Comparison of ENCODE assay signal across 34 cellular contexts in genomic region chr11:104175769-104176168, GRCh38.
"Had no signal": no experiment of that assay in that cellular context is flagged by ENCODE, and none has a peak within 500 bp of the region (broad histone marks: within the 10 kb centered on the region; RNA-seq: fewer than 3 reads in every experiment).

No MANE protein-coding gene starts in this region.

- DNase-seq: Karpas-422, Kasumi-1, MG63, MM.1S, MV-4-11, NCI-H1048, NCI-H1092, NCI-H1092 treated with DMSO at 0.1 percent for 48 hours, NCI-H1105, NCI-H1105 treated with DMSO at 0.1 percent for 48 hours, NCI-H1417 treated with DMSO at 0.1 percent for 48 hours, NCI-H1436, NCI-H1436 treated with DMSO at 0.1 percent for 48 hours, NCI-H146, NCI-H1694, NCI-H1694 treated with DMSO at 0.1 percent for 48 hours, NCI-H187, NCI-H187 treated with DMSO at 0.1 percent for 48 hours, NCI-H1930, NCI-H2029, NCI-H2029 treated with DMSO at 0.1 percent for 48 hours, NCI-H2081, NCI-H2081 treated with DMSO at 0.1 percent for 48 hours, NCI-H2107, NCI-H2171, NCI-H2171 treated with DMSO at 0.1 percent for 48 hours, NCI-H2227 treated with DMSO at 0.1 percent for 48 hours, NCI-H226, NCI-H345, NCI-H446, NCI-H446 treated with DMSO at 0.1 percent for 48 hours, NCI-H510A, NCI-H510A treated with DMSO at 0.1 percent for 48 hours, NCI-H524 had no signal

- H3K9me3 ChIP-seq: MG63 had no signal

- H3K27me3 ChIP-seq: MG63 had no signal

- H3K4me3 ChIP-seq: MG63 had no signal

- H3K36me3 ChIP-seq: MG63 had no signal
